In genomic region chr19:16577531-16578052, GRCh38 we compare ENCODE assay signal across 1 cellular context.
TF ChIP-seq lines count a peak whose summit lies in the region.

No MANE protein-coding gene starts in this region.

TF ChIP-seq in WTC11, 78 proteins besides CTCF, POLR2A, EP300 and RAD21 (continued from another document):
- TF ChIP-seq USF1 (CRISPR knock-in tag; IDR thresholded peaks at IDR 0.05) (no peak), PRRX2 (CRISPR knock-in tag; IDR thresholded peaks at IDR 0.05) (no peak), TEAD1 (CRISPR knock-in tag; IDR thresholded peaks at IDR 0.05) (no peak), CREM (CRISPR knock-in tag; IDR thresholded peaks at IDR 0.05) (no peak), MLX (CRISPR knock-in tag; IDR thresholded peaks at IDR 0.05) (no peak), FOXJ3 (CRISPR knock-in tag; IDR thresholded peaks at IDR 0.05; ENCODE audit: borderline replicate concordance) (no peak), ZBTB21 (CRISPR knock-in tag; IDR thresholded peaks at IDR 0.05; ENCODE audit: borderline replicate concordance) (no peak), FOXP1 (CRISPR knock-in tag; IDR thresholded peaks at IDR 0.05; ENCODE audit: borderline replicate concordance) (no peak), ELF4 (CRISPR knock-in tag; IDR thresholded peaks at IDR 0.05; ENCODE audit: low read depth) (no peak), PREB (CRISPR knock-in tag; IDR thresholded peaks at IDR 0.05; ENCODE audit: borderline replicate concordance) (no peak), NFATC4 (CRISPR knock-in tag; IDR thresholded peaks at IDR 0.05) (no peak), STAT6 (CRISPR knock-in tag; conservative IDR thresholded peaks at IDR 0.05; ENCODE audit: low read depth) (no peak)
